22 cellular contexts compared by ENCODE assay signal in genomic region chr16:55386534-55387296, GRCh38.
DNase-seq lines count a peak whose midpoint lies in the region; ATAC-seq and TF ChIP-seq lines count a peak whose summit lies in the region.
"Had no signal": no experiment of that assay in that cellular context is flagged by ENCODE, and none has a peak within 500 bp of the region (broad histone marks: within the 10 kb centered on the region; RNA-seq: fewer than 3 reads in every experiment).

No MANE protein-coding gene starts in this region.

- H3K4me1 Mint-ChIP-seq in MCF 10A (ENCODE audit: insufficient read depth, unreplicated experiment), result no peaks in the 10 kb centered on the region
- no peaks in the 10 kb centered on the region for H3K4me1 Mint-ChIP-seq in stimulated activated memory B cell treated with anti-CD40 and anti-IgM and Interleukin-4, amounts not matched to agents 10 μg/mL and 1 μg/mL and 100 μg/mL, for 72 hours
- H3K4me1 Mint-ChIP-seq: B cell, IgD-negative memory B cell had no signal

- no peaks in the 10 kb centered on the region for H3K36me3 Mint-ChIP-seq in MCF 10A (ENCODE audit: insufficient read depth, unreplicated experiment)
- H3K36me3 Mint-ChIP-seq in stimulated activated memory B cell treated with anti-CD40 and anti-IgM and Interleukin-4, amounts not matched to agents 10 μg/mL and 1 μg/mL and 100 μg/mL, for 72 hours, result no peaks in the 10 kb centered on the region
- H3K36me3 Mint-ChIP-seq: IgD-negative memory B cell had no signal

- H3K9me3 ChIP-seq in hepatocyte (ENCODE audit: low read depth) (no peaks in the 10 kb centered on the region), skeletal muscle tissue (ENCODE audit: control insufficient read depth in 3 of 3, low read length in 3 of 3) (no peaks in the 10 kb centered on the region), aorta (ENCODE audit: control insufficient read depth, low read length) (no peaks in the 10 kb centered on the region)

- H3K9me2 ChIP-seq in hepatocyte (replicated peaks; ENCODE audit: insufficient read depth), result no peaks in the 10 kb centered on the region

- no peak overlapping the region for H3K4me2 ChIP-seq in hepatocyte

- no peaks in the 10 kb centered on the region for H3K27me3 Mint-ChIP-seq in MCF 10A (ENCODE audit: insufficient read depth, unreplicated experiment)
- H3K27me3 Mint-ChIP-seq in stimulated activated memory B cell treated with anti-CD40 and anti-IgM and Interleukin-4, amounts not matched to agents 10 μg/mL and 1 μg/mL and 100 μg/mL, for 72 hours, result no peaks in the 10 kb centered on the region

- H3K9ac ChIP-seq in skeletal muscle tissue (ENCODE audit: low read depth in 1 of 3, low read length in 3 of 3), result no peak overlapping the region

- H2AFZ ChIP-seq in hepatocyte, result no peak overlapping the region

- H3K4me3 ChIP-seq in LNCaP clone FGC (ENCODE audit: low read depth, low read length) (no peak overlapping the region), hepatocyte (no peak overlapping the region), skeletal muscle tissue (ENCODE audit: low read length in 3 of 3) (no peak overlapping the region), aorta (ENCODE audit: low read length in 2 of 2) (no peak overlapping the region)
- H3K4me3 ChIP-seq: SK-N-MC had no signal

- BruUV-seq in MCF 10A (replicated peaks; lab: Mats Ljungman, UMichigan), result no TSS peak

- no peak overlapping the region for H3K4me3 Mint-ChIP-seq in MCF 10A (ENCODE audit: unreplicated experiment)
- H3K4me3 Mint-ChIP-seq in stimulated activated memory B cell treated with anti-CD40 and anti-IgM and Interleukin-4, amounts not matched to agents 10 μg/mL and 1 μg/mL and 100 μg/mL, for 72 hours, result no peak overlapping the region
- H3K4me3 Mint-ChIP-seq: B cell; CD4-positive, alpha-beta T cell; IgD-negative memory B cell had no signal

- no peaks in the 10 kb centered on the region for H3K79me2 ChIP-seq in hepatocyte

- in situ Hi-C loops in G401 (cut with HindIII; ENCODE audit: low sequenced_read_pairs), result no loop called here

- intact Hi-C loops in MCF 10A (cut with micrococcal nuclease) (no loop called here), aorta (cut with DNase I) (no loop called here)

- TF ChIP-seq CTCF in LNCaP clone FGC (IDR thresholded peaks at IDR 0.05; ENCODE audit: control insufficient read depth, extremely low read depth, insufficient read depth), result no peak
- TF ChIP-seq CTCF in MCF 10A (IDR thresholded peaks at IDR 0.05; ENCODE audit: unreplicated experiment), result no peak
- no peak for TF ChIP-seq CTCF in hepatocyte (IDR thresholded peaks at IDR 0.05; ENCODE audit: poor library complexity)

- no peaks in the 10 kb centered on the region for H3K9me3 Mint-ChIP-seq in MCF 10A (ENCODE audit: unreplicated experiment)
- H3K9me3 Mint-ChIP-seq in stimulated activated memory B cell treated with anti-CD40 and anti-IgM and Interleukin-4, amounts not matched to agents 10 μg/mL and 1 μg/mL and 100 μg/mL, for 72 hours, result no peaks in the 10 kb centered on the region
- H3K9me3 Mint-ChIP-seq: CD4-positive, alpha-beta T cell; IgD-negative memory B cell had no signal

- peak overlapping the region; percentile 72 for H3K27ac ChIP-seq in hepatocyte
- H3K27ac ChIP-seq in skeletal muscle tissue (ENCODE audit: low read depth, low read length), result peak overlapping the region; percentile 23
- H3K27ac ChIP-seq in aorta (ENCODE audit: low read depth in 1 of 2, low read length in 2 of 2), result no peak overlapping the region
- H3K27ac ChIP-seq: HL-60, SK-N-MC had no signal

- H4K20me1 ChIP-seq in hepatocyte (ENCODE audit: insufficient read depth, poor library complexity, severe bottlenecking), result no peaks in the 10 kb centered on the region

- no peak overlapping the region for H3K27ac Mint-ChIP-seq in MCF 10A (ENCODE audit: low read depth, unreplicated experiment)
- no peak overlapping the region for H3K27ac Mint-ChIP-seq in stimulated activated memory B cell treated with anti-CD40 and anti-IgM and Interleukin-4, amounts not matched to agents 10 μg/mL and 1 μg/mL and 100 μg/mL, for 72 hours
- H3K27ac Mint-ChIP-seq: B cell; CD4-positive, alpha-beta T cell; IgD-negative memory B cell had no signal

- no peak for ATAC-seq in aorta (ENCODE audit: low FRiP score)
- ATAC-seq in stimulated activated memory B cell treated with anti-CD40 and anti-IgM and Interleukin-4, amounts not matched to agents 10 μg/mL and 1 μg/mL and 100 μg/mL, for 72 hours, result no peak

- H3K27me3 ChIP-seq in hepatocyte (no peaks in the 10 kb centered on the region), skeletal muscle tissue (ENCODE audit: control insufficient read depth in 3 of 3, insufficient read depth in 3 of 3, low read length in 3 of 3) (no peaks in the 10 kb centered on the region), aorta (ENCODE audit: control insufficient read depth in 1 of 2, insufficient read depth in 2 of 2, low read length in 1 of 2) (no peaks in the 10 kb centered on the region)

- DNase-seq in LNCaP clone FGC (ENCODE audit: low read depth) (peak; percentile 52), MCF 10A (ENCODE audit: unreplicated experiment) (peak; percentile 25), hepatocyte (ENCODE audit: low spot score) (peak; percentile 28), G401 (ENCODE audit: low spot score) (no peak), aorta (no peak)
- DNase-seq: CD4-positive, alpha-beta T cell; DMS79 treated with DMSO at 0.1 percent for 48 hours; H7; Kasumi-1; NCI-H1417 treated with DMSO at 0.1 percent for 48 hours; NCI-H1930; NCI-H2171; NCI-H446; NCI-H69; NK-92 treated with Interleukin-12 subunit alpha and Interleukin-12 subunit beta, amount 100 ng/mL, for 24 hours; OCI-M1 had no signal

- peaks cover 6% of the 10 kb centered on the region for H3K4me1 ChIP-seq in hepatocyte (ENCODE audit: insufficient read depth)
- peaks cover 0 to 7% (median 5%) of the 10 kb centered on the region in 3 donors for H3K4me1 ChIP-seq in skeletal muscle tissue (ENCODE audit: control insufficient read depth in 3 of 3, insufficient read depth in 3 of 3, low read length in 3 of 3)
- H3K4me1 ChIP-seq in aorta (ENCODE audit: control insufficient read depth in 1 of 2, insufficient read depth in 2 of 2, low read length in 2 of 2), result no peaks in the 10 kb centered on the region

- H3K36me3 ChIP-seq in hepatocyte (replicated peaks; ENCODE audit: insufficient read depth, low read depth) (no peaks in the 10 kb centered on the region), skeletal muscle tissue (ENCODE audit: control insufficient read depth in 3 of 3, insufficient read depth in 3 of 3, low read length in 3 of 3) (no peaks in the 10 kb centered on the region), aorta (ENCODE audit: control insufficient read depth in 1 of 2, insufficient read depth in 2 of 2, low read length in 1 of 2) (no peaks in the 10 kb centered on the region)

- POLR2A ChIA-PET in MCF 10A (lab: Yijun Ruan, JAX), result no interaction called here

- 62% methylated on average over 5 of the region's 5 CpGs for WGBS in hepatocyte (ENCODE audit: low lambda C conversion rate, missing lambda C conversion rate)
- WGBS in aorta, 2 donors, result 87 to 90% methylated on average over 5 of the region's 5 CpGs

- CTCF ChIA-PET in MCF 10A (lab: Yijun Ruan, JAX), result no interaction called here

Comparison
In these comparisons a context has a peak if more than half of its experiments do, and no peak if none do; other contexts are left out.
1. DNase-seq: peak in LNCaP clone FGC (single experiment), MCF 10A (single experiment) and hepatocyte (single experiment); none in G401 (single experiment) and aorta (0 of 2).
2. H3K27ac ChIP-seq: peak in hepatocyte (single experiment) and skeletal muscle tissue (single experiment); none in aorta (0 of 2).